14 cellular contexts compared by ENCODE assay signal in genomic region chr12:116495260-116495659, GRCh38.
A peak's percentile ranks its signal among the peaks of the same experiment; 100 is the strongest.
DNase-seq lines count a peak whose midpoint lies in the region; ATAC-seq, FAIRE-seq and TF ChIP-seq lines count a peak whose summit lies in the region.
"Had no signal": no experiment of that assay in that cellular context is flagged by ENCODE, and none has a peak within 500 bp of the region (broad histone marks: within the 10 kb centered on the region; RNA-seq: fewer than 3 reads in every experiment).

No MANE protein-coding gene starts in this region.

- no peak for ATAC-seq in HG02885 (IDR thresholded peaks at IDR 0.05; ENCODE audit: poor library complexity, unreplicated experiment)
- ATAC-seq: activated T-cell treated with anti-CD3 and anti-CD28 coated beads, Interleukin-2, amount 50 U/mL, for 72 hours; naive thymus-derived CD8-positive, alpha-beta T cell had no signal

- H3K9me1 ChIP-seq in keratinocyte (ENCODE audit: control insufficient read depth, extremely low read depth, insufficient read depth, low read length): no peaks in the 10 kb centered on the region

- in situ Hi-C loops in astrocyte of the cerebellum (cut with HindIII; ENCODE audit: low sequenced_read_pairs): no loop called here

- no peak overlapping the region for H3K9ac ChIP-seq in keratinocyte (ENCODE audit: control insufficient read depth, extremely low read depth, insufficient read depth, low read length)

- TF ChIP-seq CTCF in astrocyte of the cerebellum (IDR thresholded peaks at IDR 0.05; ENCODE audit: low read depth, low read length, missing control alignments): no peak
- no peak for TF ChIP-seq CTCF in keratinocyte (optimal IDR thresholded peaks at IDR 0.05 in 1 of 3, IDR thresholded peaks at IDR 0.05 in 1 of 3, conservative IDR thresholded peaks at IDR 0.05 in 1 of 3; ENCODE audit: extremely low read depth in 1 of 3, insufficient read depth in 2 of 3, low read length in 3 of 3)
- TF ChIP-seq CTCF in uterus (IDR thresholded peaks at IDR 0.05): no peak

- H3K27ac ChIP-seq in keratinocyte (ENCODE audit: control insufficient read depth, insufficient read depth, low read length): no peak overlapping the region
- H3K27ac ChIP-seq in uterus: no peak overlapping the region
- H3K27ac ChIP-seq: HL-60 had no signal

- H3K9me3 ChIP-seq in keratinocyte (ENCODE audit: control insufficient read depth, low read depth, low read length) (no peaks in the 10 kb centered on the region), uterus (no peaks in the 10 kb centered on the region)

- no peak for FAIRE-seq in keratinocyte (lab: Jason Lieb, UNC)

- DNase-seq in A172 (ENCODE audit: low spot score) (peak; percentile 77), HCEC 1CT (peak; percentile 32), astrocyte of the cerebellum (ENCODE audit: low read depth) (peak; percentile 45), keratinocyte (ENCODE audit: low read depth, low spot score) (peak; percentile 48), retina (no peak), uterus (no peak), NCI-H526 treated with DMSO at 0.1 percent for 48 hours (lab: John Stamatoyannopoulos, UW) (no peak)
- DNase-seq: activated CD4-positive, CD25-positive, alpha-beta regulatory T cell treated with anti-CD3 and anti-CD28 coated beads, Interleukin-2, amount 50 U/mL, for 72 hours; activated T-cell treated with anti-CD3 and anti-CD28 coated beads, Interleukin-2, amount 50 U/mL, for 72 hours; naive thymus-derived CD8-positive, alpha-beta T cell; NCI-H510A treated with DMSO at 0.1 percent for 48 hours; SHP77 had no signal

- H4K20me1 ChIP-seq in keratinocyte (ENCODE audit: control insufficient read depth, extremely low read depth, insufficient read depth, low read length): no peaks in the 10 kb centered on the region

- intact Hi-C loops in uterus (cut with DNase I; ENCODE audit: low total_unique reads): no loop called here

- no peaks in the 10 kb centered on the region for H3K27me3 ChIP-seq in keratinocyte (ENCODE audit: control insufficient read depth, extremely low read depth, insufficient read depth, low read length)
- H3K27me3 ChIP-seq in uterus: no peaks in the 10 kb centered on the region

- no peak overlapping the region for H3K4me2 ChIP-seq in keratinocyte (ENCODE audit: control insufficient read depth, extremely low read depth, insufficient read depth, low read depth, low read length)

- H2AFZ ChIP-seq in keratinocyte (ENCODE audit: control insufficient read depth, low read length): no peak overlapping the region

- no peak for TF ChIP-seq POLR2A in uterus (IDR thresholded peaks at IDR 0.05)

- H3K36me3 ChIP-seq in keratinocyte (ENCODE audit: control insufficient read depth in 2 of 2, extremely low read depth in 1 of 2, insufficient read depth in 2 of 2, low read length in 2 of 2) (no peaks in the 10 kb centered on the region), uterus (no peaks in the 10 kb centered on the region)

- no peak overlapping the region for H3K4me3 ChIP-seq in astrocyte of the cerebellum (ENCODE audit: low read depth, low read length)
- no peak overlapping the region for H3K4me3 ChIP-seq in keratinocyte (ENCODE audit: control insufficient read depth in 2 of 3, extremely low read depth in 1 of 3, insufficient read depth in 2 of 3, low read depth in 1 of 3, low read length in 3 of 3)
- no peak overlapping the region for H3K4me3 ChIP-seq in uterus

- H3K79me2 ChIP-seq in keratinocyte (ENCODE audit: control insufficient read depth, insufficient read depth, low read length): no peaks in the 10 kb centered on the region

- H3K4me1 ChIP-seq in keratinocyte (ENCODE audit: control insufficient read depth, extremely low read depth, insufficient read depth, low read length) (peaks cover 23% of the 10 kb centered on the region), uterus (no peaks in the 10 kb centered on the region)

- dilution Hi-C loops in keratinocyte (cut with MboI; ENCODE audit: extremely low pct_ligation_motif_present, low sequenced_read_pairs): no loop called here

Comparison
In these comparisons a context has a peak if more than half of its experiments do, and no peak if none do; other contexts are left out.
1. DNase-seq: peak in A172 (single experiment), HCEC 1CT (single experiment), astrocyte of the cerebellum (single experiment) and keratinocyte (single experiment); none in retina (single experiment), uterus (0 of 2) and NCI-H526 treated with DMSO at 0.1 percent for 48 hours (single experiment).